In genomic region chr11:45102810-45103621, GRCh38 we compare ENCODE assay signal across 8 cellular contexts. TPM values are rescaled to one million over a fixed set of nuclear protein-coding genes. Genes with fewer than 3 reads are reported as not detected.
DNase-seq lines count a peak whose midpoint lies in the region; ATAC-seq and TF ChIP-seq lines count a peak whose summit lies in the region.

No MANE protein-coding gene starts in this region.

- no peaks in the 10 kb centered on the region for H3K36me3 Mint-ChIP-seq in activated naive CD4-positive, alpha-beta T cell treated with anti-CD3 and anti-CD28 coated beads, Interleukin-2, amount 50 U/mL, for 72 hours

- no peak overlapping the region for H3K4me3 ChIP-seq in KMS-11 (IDR thresholded peaks at IDR 0.05; ENCODE audit: insufficient read depth, low read depth, low read length)
- H3K4me3 ChIP-seq in heart right ventricle = no peak overlapping the region
- H3K4me3 ChIP-seq in gastrocnemius medialis = no peak overlapping the region

- H2AFZ ChIP-seq in KMS-11 (ENCODE audit: low read depth) = no peak overlapping the region

- no peak for TF ChIP-seq POLR2A in gastrocnemius medialis (IDR thresholded peaks at IDR 0.05)

- H3K4me2 ChIP-seq in KMS-11 = no peak overlapping the region

- ATAC-seq in GM21360 (IDR thresholded peaks at IDR 0.05; ENCODE audit: unreplicated experiment) (peak; percentile 97), SK-N-SH treated with all-trans-retinoic acid at 6 μM for 48 hours (peak; percentile 69), heart right ventricle (peak; percentile 34 to 87 (median 68)), gastrocnemius medialis (peak; percentile 61 to 71), GM19324 (IDR thresholded peaks at IDR 0.05; ENCODE audit: low FRiP score, unreplicated experiment) (no peak)
- ATAC-seq in activated naive CD4-positive, alpha-beta T cell treated with anti-CD3 and anti-CD28 coated beads, Interleukin-2, amount 50 U/mL, for 72 hours = peak; percentile 98 to 100

- 16 to 26% methylated on average over 8 of the region's 8 CpGs for WGBS in heart right ventricle, 2 donors

- TF ChIP-seq CTCF in KMS-11 (conservative IDR thresholded peaks at IDR 0.05; ENCODE audit: low read depth, low read length) (peak; percentile 96), heart right ventricle (IDR thresholded peaks at IDR 0.05) (peak; percentile 87 to 98 (median 97)), gastrocnemius medialis (IDR thresholded peaks at IDR 0.05 in 4 of 5, conservative IDR thresholded peaks at IDR 0.05 in 1 of 5) (peak; percentile 91 to 98 (median 94))

- H3K9ac ChIP-seq in KMS-11 = no peak overlapping the region

- H3K4me1 ChIP-seq in KMS-11 (ENCODE audit: low read depth, poor library complexity, severe bottlenecking) = peaks cover 4% of the 10 kb centered on the region
- H3K4me1 ChIP-seq in heart right ventricle = peaks cover 0 to 25% (median 11%) of the 10 kb centered on the region in 9 donors
- peaks cover 0 to 4% of the 10 kb centered on the region in 2 donors for H3K4me1 ChIP-seq in gastrocnemius medialis

- H3K36me3 ChIP-seq in KMS-11 (ENCODE audit: insufficient read depth) = no peaks in the 10 kb centered on the region
- no peaks in the 10 kb centered on the region for H3K36me3 ChIP-seq in heart right ventricle
- no peaks in the 10 kb centered on the region for H3K36me3 ChIP-seq in gastrocnemius medialis

- H3K9me3 Mint-ChIP-seq in activated naive CD4-positive, alpha-beta T cell treated with anti-CD3 and anti-CD28 coated beads, Interleukin-2, amount 50 U/mL, for 72 hours = no peaks in the 10 kb centered on the region

- DNase-seq in D341Med (ENCODE audit: low spot score) (peak; percentile 82), heart right ventricle (peak; percentile 57 to 62), gastrocnemius medialis (peak in 1 of 2 donors; percentile 40)
- peak; percentile 63 to 77 for DNase-seq in activated naive CD4-positive, alpha-beta T cell treated with anti-CD3 and anti-CD28 coated beads, Interleukin-2, amount 50 U/mL, for 72 hours (ENCODE audit: low spot score in 2 of 2)

- peak overlapping the region in 1 of 2 donors; percentile 17 for H3K27ac Mint-ChIP-seq in activated naive CD4-positive, alpha-beta T cell treated with anti-CD3 and anti-CD28 coated beads, Interleukin-2, amount 50 U/mL, for 72 hours

- in situ Hi-C loops in gastrocnemius medialis (cut with MboI; ENCODE audit: low sequenced_read_pairs in 4 of 4) = loop anchor here (5.0 to 10.0 kb wide), 2 partner anchors 166 to 192 kb away; no protein-coding TSS in a partner anchor

- H3K79me2 ChIP-seq in KMS-11 (ENCODE audit: insufficient read depth, low read depth) = no peaks in the 10 kb centered on the region

- H3K27ac ChIP-seq in KMS-11 = no peak overlapping the region
- peak overlapping the region in 4 of 10 donors; percentile 17 to 69 (median 30) for H3K27ac ChIP-seq in heart right ventricle
- no peak overlapping the region for H3K27ac ChIP-seq in gastrocnemius medialis

- H4K20me1 ChIP-seq in KMS-11 (ENCODE audit: insufficient read depth) = no peaks in the 10 kb centered on the region

- intact Hi-C loops in heart right ventricle (cut with DNase I) (loop anchor here in 8 of 10 donors (1.0 to 10.0 kb wide), 5 partner anchors 166 to 538 kb away; partner anchors contain the start of gene CD82 (in 1 of the 8)), gastrocnemius medialis (cut with DNase I; ENCODE audit: low total_unique reads) (loop anchor here (1.0 to 5.0 kb wide), 3 partner anchors 81 to 167 kb away; partner anchors contain the start of gene TP53I11)

- peaks cover 6% of the 10 kb centered on the region for H3K27me3 ChIP-seq in KMS-11 (ENCODE audit: insufficient read depth, low read depth)
- H3K27me3 ChIP-seq in heart right ventricle = peaks cover 0 to 7% (median 0%) of the 10 kb centered on the region in 7 donors
- peaks cover 0 to 8% (median 0%) of the 10 kb centered on the region in 3 donors for H3K27me3 ChIP-seq in gastrocnemius medialis

- H3K9me3 ChIP-seq in heart right ventricle (no peaks in the 10 kb centered on the region), gastrocnemius medialis (no peaks in the 10 kb centered on the region)

TF ChIP-seq in SK-N-SH treated with all-trans-retinoic acid at 6 μM for 48 hours, 23 proteins besides CTCF, POLR2A, EP300 and RAD21:
- TF ChIP-seq ESRRG (CRISPR knock-in tag; IDR thresholded peaks at IDR 0.05) (no peak), TOX (CRISPR knock-in tag; IDR thresholded peaks at IDR 0.05; ENCODE audit: borderline replicate concordance) (no peak), PPARA (CRISPR knock-in tag; IDR thresholded peaks at IDR 0.05; ENCODE audit: borderline replicate concordance) (no peak), POU6F1 (CRISPR knock-in tag; IDR thresholded peaks at IDR 0.05; ENCODE audit: borderline replicate concordance, low read depth) (no peak), CREB5 (CRISPR knock-in tag; IDR thresholded peaks at IDR 0.05; ENCODE audit: low read depth) (no peak), ZFP3 (CRISPR knock-in tag; IDR thresholded peaks at IDR 0.05) (no peak)

RNA-seq across cellular contexts. Expression of gene PRDM11, which starts 43.4 kb away (rescaled TPM):
- total RNA-seq in activated naive CD4-positive, alpha-beta T cell treated with anti-CD3 and anti-CD28 coated beads, Interleukin-2, amount 50 U/mL, for 72 hours = 1 to 10 TPM in 1 of 2 donors, under 1 TPM in 1; 0.57 to 1.5 TPM
- total RNA-seq in heart right ventricle (10 to 100 TPM; 10.8 to 22.0 (median 15.8) TPM), gastrocnemius medialis (10 to 100 TPM in 2 of 4 donors, 1 to 10 TPM in 2; 5.0 to 15.4 (median 9.5) TPM)
- 1 to 10 TPM; 4.6 to 7.7 TPM for polyA plus RNA-seq in heart right ventricle
